8 cellular contexts compared by ENCODE assay signal in the genomic region with DNA sequence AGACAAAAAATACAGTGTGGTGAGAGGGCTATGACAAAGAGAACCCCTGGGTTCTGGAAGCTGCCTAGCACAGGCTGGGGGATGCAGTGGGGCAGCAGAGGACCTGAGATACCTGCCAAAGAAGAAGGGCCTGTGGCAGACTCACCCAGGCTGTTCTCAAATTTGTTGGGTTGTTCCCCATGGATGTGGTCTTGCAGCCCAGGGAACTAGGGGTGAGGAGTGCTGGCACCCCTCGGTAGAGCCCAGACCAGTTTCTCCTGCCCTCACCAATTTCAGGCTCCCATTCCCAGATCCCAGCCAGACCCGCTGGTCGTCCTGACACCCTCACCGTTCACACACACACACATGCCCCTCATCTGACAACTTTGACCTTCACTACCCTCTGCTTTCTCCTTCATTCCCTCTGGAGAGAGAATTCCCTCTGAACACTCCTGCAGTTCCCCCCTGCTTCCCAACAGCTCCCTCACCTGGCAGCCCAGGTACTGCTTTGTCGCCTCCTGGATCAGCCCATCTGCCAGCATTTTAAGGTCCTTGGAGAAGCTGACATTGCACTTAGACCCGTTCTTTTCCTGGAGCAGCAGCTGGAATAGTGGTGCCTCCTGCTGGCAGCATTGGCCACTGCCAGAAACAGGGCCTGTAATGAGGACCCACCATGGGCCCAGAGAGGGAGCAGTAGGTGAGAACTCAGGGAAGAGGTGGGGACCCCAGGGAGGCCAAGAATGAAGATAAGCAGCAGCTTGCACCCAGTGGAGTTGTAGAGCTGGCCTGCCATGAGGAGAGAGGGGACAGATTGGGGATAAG. TPM values are rescaled to one million over a fixed set of nuclear protein-coding genes. Genes with fewer than 3 reads are reported as not detected.
DNase-seq lines count a peak whose midpoint lies in the region; FAIRE-seq and TF ChIP-seq lines count a peak whose summit lies in the region.

No MANE protein-coding gene starts in this region.

- peak; percentile 54 to 78 (median 75) for DNase-seq in NCI-H1417 (lab: John Stamatoyannopoulos, UW)
- DNase-seq in NCI-H1417 treated with DMSO at 0.1 percent for 48 hours (lab: John Stamatoyannopoulos, UW), result no peak
- peak; percentile 37 for DNase-seq in NOMO-1 treated with dmso at 0.1 percent for 144 hours (lab: John Stamatoyannopoulos, UW; ENCODE audit: unreplicated experiment)
- DNase-seq in activated T-helper 9 cell treated with anti-CD3 and anti-CD28 coated beads, Interleukin-2, amount 50 U/mL, for 16 hours (ENCODE audit: low read depth), result peak; percentile 38
- peak; percentile 58 for DNase-seq in germinal center (ENCODE audit: low spot score)
- peak; percentile 81 for DNase-seq in neural progenitor cell (ENCODE audit: low spot score)
- no peak for DNase-seq in H54 (ENCODE audit: insufficient read length, low spot score)

- no peak for FAIRE-seq in H54 (lab: Jason Lieb, UNC)

- H3K79me2 ChIP-seq in neural progenitor cell (ENCODE audit: low read depth), result peaks cover 5% of the 10 kb centered on the region

- H3K27ac Mint-ChIP-seq in neural progenitor cell, result peak overlapping the region; percentile 97

- TF ChIP-seq POLR2A in H54 (IDR thresholded peaks at IDR 0.05; ENCODE audit: low read depth, low read length), result no peak

- H3K27me3 ChIP-seq in HUES64 (ENCODE audit: insufficient read depth, low read length) (no peaks in the 10 kb centered on the region), neural progenitor cell (no peaks in the 10 kb centered on the region)

- peaks cover 5% of the 10 kb centered on the region for H3K27me3 Mint-ChIP-seq in neural progenitor cell (ENCODE audit: insufficient read depth, low read depth)

- no peak overlapping the region for H3K27ac ChIP-seq in HUES64 (ENCODE audit: low read depth, low read length)
- H3K27ac ChIP-seq in neural progenitor cell, result no peak overlapping the region

- peak overlapping the region; percentile 94 for H3K4me2 ChIP-seq in neural progenitor cell

- no peaks in the 10 kb centered on the region for H3K36me3 ChIP-seq in HUES64 (ENCODE audit: insufficient read depth, low read length)
- no peaks in the 10 kb centered on the region for H3K36me3 ChIP-seq in neural progenitor cell

- peak overlapping the region; percentile 85 for H3K4me3 Mint-ChIP-seq in neural progenitor cell

- TF ChIP-seq CTCF in neural progenitor cell (IDR thresholded peaks at IDR 0.05), result peak; percentile 89

- no peaks in the 10 kb centered on the region for H3K36me3 Mint-ChIP-seq in neural progenitor cell

- H3K9ac ChIP-seq in HUES64 (ENCODE audit: low read depth, low read length) (no peak overlapping the region), neural progenitor cell (no peak overlapping the region)

- 47% methylated on average over 6 of the region's 6 CpGs for WGBS in HUES64

- peaks cover 25% of the 10 kb centered on the region for H3K4me1 Mint-ChIP-seq in neural progenitor cell

- H3F3A ChIP-seq in neural progenitor cell (ENCODE audit: low read depth), result peaks cover 27% of the 10 kb centered on the region

- no peaks in the 10 kb centered on the region for H3K9me3 Mint-ChIP-seq in neural progenitor cell

- H4K20me1 ChIP-seq in neural progenitor cell (ENCODE audit: low read depth), result no peaks in the 10 kb centered on the region

- peaks cover 9% of the 10 kb centered on the region for H3K4me1 ChIP-seq in HUES64 (ENCODE audit: insufficient read depth, low read length)
- H3K4me1 ChIP-seq in neural progenitor cell, result peaks cover 13% of the 10 kb centered on the region

- H3K4me3 ChIP-seq in HUES64 (ENCODE audit: low read length), result peak overlapping the region; percentile 66; the same call in 1 of the 2 replicates
- peak overlapping the region; percentile 67 for H3K4me3 ChIP-seq in neural progenitor cell

- no peak overlapping the region for H2AFZ ChIP-seq in neural progenitor cell (replicated peaks)

- H3K9me3 ChIP-seq in HUES64 (ENCODE audit: insufficient read depth, low read depth, low read length) (no peaks in the 10 kb centered on the region), neural progenitor cell (ENCODE audit: low read depth) (no peaks in the 10 kb centered on the region)

RNA-seq across cellular contexts. Expression of a gene that starts 5.9 kb away (rescaled TPM):
- polyA plus RNA-seq in HUES64 (2013, experiment 1 of 2), result 16.3 TPM
- polyA plus RNA-seq in HUES64 (2013, experiment 2 of 2), result 16.2 TPM
- 9.1 and 21.9 TPM in 2 replicates for total RNA-seq in neural progenitor cell (ENCODE audit: low replicate concordance)

RNA-seq across cellular contexts. Expression of a gene that starts 8.2 kb away (rescaled TPM):
- polyA plus RNA-seq in HUES64 (2013, experiment 1 of 2), result 373 TPM
- polyA plus RNA-seq in HUES64 (2013, experiment 2 of 2), result 387 TPM
- 257 and 305 TPM in 2 replicates for total RNA-seq in neural progenitor cell (ENCODE audit: low replicate concordance)

RNA-seq across cellular contexts. Expression of a gene that starts 16.8 kb away (rescaled TPM):
- 2.1 TPM for polyA plus RNA-seq in HUES64 (2013, experiment 1 of 2)
- 1.6 TPM for polyA plus RNA-seq in HUES64 (2013, experiment 2 of 2)
- total RNA-seq in neural progenitor cell (ENCODE audit: low replicate concordance), result 3.0 and 14.6 TPM in 2 replicates

RNA-seq across cellular contexts. Expression of a gene that starts 21.1 kb away (rescaled TPM):
- polyA plus RNA-seq in HUES64 (2013, experiment 1 of 2), result 90.1 TPM
- polyA plus RNA-seq in HUES64 (2013, experiment 2 of 2), result 106 TPM
- total RNA-seq in neural progenitor cell (ENCODE audit: low replicate concordance), result 48.1 and 92.5 TPM in 2 replicates

RNA-seq across cellular contexts. Expression of a gene that starts 29.3 kb away (rescaled TPM):
- 43.8 TPM for polyA plus RNA-seq in HUES64 (2013, experiment 1 of 2)
- polyA plus RNA-seq in HUES64 (2013, experiment 2 of 2), result 45.1 TPM
- 43.4 and 75.2 TPM in 2 replicates for total RNA-seq in neural progenitor cell (ENCODE audit: low replicate concordance)

Comparison
In these comparisons a context has a peak if more than half of its experiments do, and no peak if none do; other contexts are left out.
1. DNase-seq: peak in NCI-H1417 (3 of 3), NOMO-1 treated with dmso at 0.1 percent for 144 hours (single experiment), activated T-helper 9 cell treated with anti-CD3 and anti-CD28 coated beads, Interleukin-2, amount 50 U/mL, for 16 hours (single experiment), germinal center (single experiment) and neural progenitor cell (single experiment); none in NCI-H1417 treated with DMSO at 0.1 percent for 48 hours (single experiment) and H54 (single experiment).